2 cellular contexts compared by ENCODE assay signal in the genomic region with DNA sequence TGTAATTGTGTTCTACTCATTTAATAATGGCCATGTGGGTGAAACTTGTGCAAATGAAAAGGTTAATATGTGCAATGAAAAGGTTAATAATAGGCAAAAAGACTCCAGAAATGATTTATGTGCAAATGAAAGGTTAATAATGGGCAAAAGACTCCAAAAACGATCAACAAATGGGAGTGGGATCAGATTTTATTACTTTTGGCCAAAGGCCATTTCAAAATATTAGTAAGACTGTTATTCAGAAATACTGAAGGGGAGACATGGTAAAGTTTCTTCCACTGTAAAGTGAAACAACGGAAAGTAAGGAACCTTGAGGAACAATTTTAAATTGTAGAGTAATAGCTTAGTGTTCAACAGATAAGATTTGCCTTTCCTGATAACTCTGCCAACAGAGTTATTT.
TF ChIP-seq lines count a peak whose summit lies in the region.

No MANE protein-coding gene starts in this region.

TF ChIP-seq in GM12878, 131 proteins besides CTCF, POLR2A, EP300 and RAD21:
- TF ChIP-seq ZBTB4 (CRISPR knock-in tag; IDR thresholded peaks at IDR 0.05): no peak
- no peak for TF ChIP-seq BCL11A (IDR thresholded peaks at IDR 0.05; ENCODE audit: low read depth, low read length)
- TF ChIP-seq MEF2A (IDR thresholded peaks at IDR 0.05; ENCODE audit: insufficient read depth, low read depth, low read length): no peak
- no peak for TF ChIP-seq IRF3 (IDR thresholded peaks at IDR 0.05)
- TF ChIP-seq ZNF207 (IDR thresholded peaks at IDR 0.05; ENCODE audit: borderline replicate concordance): no peak
- TF ChIP-seq REST (IDR thresholded peaks at IDR 0.05; ENCODE audit: low read depth, low read length): no peak
- no peak for TF ChIP-seq RB1 (IDR thresholded peaks at IDR 0.05; ENCODE audit: borderline replicate concordance)
- no peak for TF ChIP-seq GABPA (IDR thresholded peaks at IDR 0.05; ENCODE audit: low read depth)

TF ChIP-seq in endothelial cell of umbilical vein, 7 proteins besides CTCF, POLR2A, EP300 and RAD21:
- TF ChIP-seq FOS (IDR thresholded peaks at IDR 0.05; ENCODE audit: borderline replicate concordance, insufficient read depth, low read length): no peak
- TF ChIP-seq, protein P1, sequence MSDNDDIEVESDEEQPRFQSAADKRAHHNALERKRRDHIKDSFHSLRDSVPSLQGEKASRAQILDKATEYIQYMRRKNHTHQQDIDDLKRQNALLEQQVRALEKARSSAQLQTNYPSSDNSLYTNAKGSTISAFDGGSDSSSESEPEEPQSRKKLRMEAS (IDR thresholded peaks at IDR 0.05; ENCODE audit: insufficient read depth, insufficient read length): no peak
- no peak for TF ChIP-seq JUN (IDR thresholded peaks at IDR 0.05; ENCODE audit: borderline replicate concordance, insufficient read depth, insufficient read length, low read depth)
- TF ChIP-seq MYC (IDR thresholded peaks at IDR 0.05; ENCODE audit: low read depth, low read length): no peak
- no peak for TF ChIP-seq GATA2 (IDR thresholded peaks at IDR 0.05; ENCODE audit: insufficient read depth, insufficient read length, low read depth, low read length)
- TF ChIP-seq POLR2AphosphoS5 (IDR thresholded peaks at IDR 0.05; ENCODE audit: insufficient read depth, low read depth, low read length): no peak
- no peak for TF ChIP-seq EZH2 (IDR thresholded peaks at IDR 0.05; ENCODE audit: borderline replicate concordance, low read depth, low read length, severe bottlenecking)
